Comparison of ENCODE assay signal across 28 cellular contexts in the genomic region with DNA sequence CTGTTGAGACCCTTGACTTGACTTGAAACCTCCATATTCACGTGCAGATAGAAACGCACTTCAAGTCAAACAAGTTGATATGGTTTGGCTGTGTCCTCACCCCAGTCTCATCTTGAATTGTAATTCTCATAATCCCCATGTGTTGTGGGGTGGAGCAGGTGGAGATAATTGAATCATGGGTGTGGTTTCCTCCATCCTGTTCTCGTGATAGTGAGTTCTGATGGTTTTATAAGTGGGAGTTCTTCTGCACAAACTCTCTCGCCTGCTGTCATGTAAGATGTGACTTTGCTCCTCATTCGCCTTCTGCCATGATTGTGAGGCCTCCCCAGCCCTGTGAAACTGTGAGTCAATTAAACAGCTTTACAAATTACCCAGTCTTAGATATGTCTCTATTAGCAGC. TPM values are rescaled to one million over a fixed set of nuclear protein-coding genes. Genes with fewer than 3 reads are reported as not detected.
"Had no signal": no experiment of that assay in that cellular context is flagged by ENCODE, and none has a peak within 500 bp of the region (broad histone marks: within the 10 kb centered on the region; RNA-seq: fewer than 3 reads in every experiment).

No MANE protein-coding gene starts in this region.

- H3K27ac ChIP-seq: colonic mucosa, dorsolateral prefrontal cortex, esophagus muscularis mucosa, left ventricle myocardium inferior, skin epidermis, suprapubic skin, tibial nerve, WERI-Rb-1 had no signal

- H3K9me3 ChIP-seq: colonic mucosa, esophagus muscularis mucosa, left ventricle myocardium inferior, right lobe of liver, stomach, suprapubic skin, tibial nerve had no signal

- ATAC-seq: stimulated activated memory B cell treated with anti-CD40 and anti-IgM and Interleukin-4, amounts not matched to agents 10 μg/mL and 1 μg/mL and 100 μg/mL, for 72 hours; T-helper 17 cell had no signal

- H3K27me3 ChIP-seq: colonic mucosa, dorsolateral prefrontal cortex, right lobe of liver, stomach, suprapubic skin, tibial nerve had no signal

- H3K4me3 ChIP-seq: colonic mucosa, dorsolateral prefrontal cortex, esophagus muscularis mucosa, left ventricle myocardium inferior, right lobe of liver, skin epidermis, stomach, suprapubic skin, tibial nerve had no signal

- H3K36me3 ChIP-seq: colonic mucosa, esophagus muscularis mucosa, left ventricle myocardium inferior, stomach, suprapubic skin, tibial nerve, WERI-Rb-1 had no signal

- DNase-seq: activated CD4-positive, alpha-beta T cell treated with anti-CD3 and anti-CD28 coated beads, Interleukin-2, amount 50 U/mL, for 1 hour; activated CD4-positive, CD25-positive, alpha-beta regulatory T cell treated with anti-CD3 and anti-CD28 coated beads, Interleukin-2, amount 50 U/mL, for 72 hours; activated CD8-positive, alpha-beta memory T cell treated with anti-CD3 and anti-CD28 coated beads for 24 hours; activated CD8-positive, alpha-beta memory T cell treated with anti-CD3 and anti-CD28 coated beads, Interleukin-2, amount 50 U/mL, for 4 hours; activated naive CD4-positive, alpha-beta T cell; activated naive CD8-positive, alpha-beta T cell treated with anti-CD3 and anti-CD28 coated beads for 36 hours; activated T-cell treated with anti-CD3 and anti-CD28 coated beads, Interleukin-2, amount 50 U/mL, for 24 hours; colonic mucosa; dorsolateral prefrontal cortex; glutamatergic neuron; hippocampal formation; kidney glomerular epithelial cell; left ventricle myocardium inferior; nephron progenitor cell; nucleus accumbens; posterior cingulate gyrus; right lobe of liver; stimulated activated CD4-positive, alpha-beta T cell treated with anti-CD3 and anti-CD28 coated beads, Interleukin-2, amount 100 ng/mL, for 24 hours; stomach; T-helper 17 cell; WERI-Rb-1 had no signal

RNA-seq across cellular contexts. Expression of a gene that starts 21.4 kb away (rescaled TPM):
- total RNA-seq: activated naive CD8-positive, alpha-beta T cell treated with anti-CD3 and anti-CD28 coated beads for 36 hours; bronchial epithelial cell; left ventricle myocardium inferior; lung microvascular endothelial cell had no signal
